36 cellular contexts compared by ENCODE assay signal in genomic region chr3:172394692-172395091, GRCh38. TPM values are rescaled to one million over a fixed set of nuclear protein-coding genes. Genes with fewer than 3 reads are reported as not detected.
"Had no signal": no experiment of that assay in that cellular context is flagged by ENCODE, and none has a peak within 500 bp of the region (broad histone marks: within the 10 kb centered on the region; RNA-seq: fewer than 3 reads in every experiment).

No MANE protein-coding gene starts in this region.

- H3K4me3 Mint-ChIP-seq: activated B cell treated with CpG ODN at 0.5 μM for 24 hours; activated CD8-positive, alpha-beta T cell treated with anti-CD3 and anti-CD28 coated beads for 36 hours; activated naive CD8-positive, alpha-beta T cell; activated T-cell treated with anti-CD3 and anti-CD28 coated beads, Interleukin-2, amount 50 U/mL, for 4 hours; activated T-helper 17 cell treated with anti-CD3 and anti-CD28 coated beads, Interleukin-2, amount 50 U/mL, for 72 hours; T-helper 17 cell; T-helper 2 cell treated with Interferon-gamma antibody and Interleukin-4, amounts not matched to agents 5 μg/mL and 100 μg/mL, for 36 hours had no signal

- H3K27ac Mint-ChIP-seq: activated B cell treated with CpG ODN at 0.5 μM for 24 hours; activated CD8-positive, alpha-beta T cell treated with anti-CD3 and anti-CD28 coated beads for 36 hours; activated naive CD8-positive, alpha-beta T cell; activated T-helper 17 cell treated with anti-CD3 and anti-CD28 coated beads, Interleukin-2, amount 50 U/mL, for 72 hours; T-helper 17 cell; T-helper 2 cell treated with Interferon-gamma antibody and Interleukin-4, amounts not matched to agents 5 μg/mL and 100 μg/mL, for 36 hours had no signal

- H3K9me3 ChIP-seq: body of pancreas, colonic mucosa, esophagus squamous epithelium, gastroesophageal sphincter, heart right ventricle had no signal

- H3K4me1 ChIP-seq: body of pancreas, colonic mucosa had no signal

- H3K4me3 ChIP-seq: body of pancreas, colonic mucosa, esophagus squamous epithelium, gastroesophageal sphincter, heart right ventricle had no signal

- H3K9me3 Mint-ChIP-seq: activated CD8-positive, alpha-beta T cell treated with anti-CD3 and anti-CD28 coated beads for 36 hours; activated T-cell treated with anti-CD3 and anti-CD28 coated beads, Interleukin-2, amount 50 U/mL, for 4 hours; activated T-helper 17 cell treated with anti-CD3 and anti-CD28 coated beads, Interleukin-2, amount 50 U/mL, for 72 hours; T-helper 2 cell treated with Interferon-gamma antibody and Interleukin-4, amounts not matched to agents 5 μg/mL and 100 μg/mL, for 36 hours had no signal

- H3K27me3 ChIP-seq: body of pancreas, colonic mucosa, esophagus squamous epithelium, gastroesophageal sphincter, heart right ventricle had no signal

- H3K27ac ChIP-seq: body of pancreas, colonic mucosa, epithelial cell of prostate, esophagus squamous epithelium, gastroesophageal sphincter, heart right ventricle, WERI-Rb-1 had no signal

- H3K4me1 Mint-ChIP-seq: activated B cell treated with CpG ODN at 0.5 μM for 24 hours; activated T-helper 17 cell treated with anti-CD3 and anti-CD28 coated beads, Interleukin-2, amount 50 U/mL, for 72 hours had no signal

- FAIRE-seq: endometrium, endothelial cell of umbilical vein had no signal

- H3K36me3 ChIP-seq: colonic mucosa, WERI-Rb-1 had no signal

- DNase-seq: activated B cell treated with CpG ODN at 0.5 μM for 24 hours; activated CD4-positive, alpha-beta T cell treated with anti-CD3 and anti-CD28 coated beads for 48 hours; activated CD4-positive, alpha-beta T cell treated with anti-CD3 and anti-CD28 coated beads, Interleukin-2, amount 50 U/mL, for 1 hour; activated CD4-positive, alpha-beta T cell treated with anti-CD3 and anti-CD28 coated beads, Interleukin-2, amount 50 U/mL, for 48 hours; activated CD8-positive, alpha-beta memory T cell treated with anti-CD3 and anti-CD28 coated beads for 24 hours; activated CD8-positive, alpha-beta T cell treated with anti-CD3 and anti-CD28 coated beads for 36 hours; activated effector memory CD4-positive, alpha-beta T cell treated with Interleukin-2 at 50 U/mL for 16 hours; activated gamma-delta T cell treated with Interleukin-2 at 50 U/mL for 16 hours; activated naive CD4-positive, alpha-beta T cell treated with anti-CD3 and anti-CD28 coated beads, Interleukin-2, amount 50 U/mL, for 16 hours; activated naive CD4-positive, alpha-beta T cell treated with Interleukin-2 at 50 U/mL for 16 hours; activated T-cell treated with anti-CD3 and anti-CD28 coated beads, Interleukin-2, amount 50 U/mL, for 4 hours; amygdala; aorta; body of pancreas; caudate nucleus; colonic mucosa; effector CD8-positive, alpha-beta T cell; esophagus squamous epithelium; foreskin melanocyte; heart right ventricle; T-helper 17 cell; T1000; WERI-Rb-1 had no signal

- ATAC-seq: activated CD4-positive, CD25-positive, alpha-beta regulatory T cell treated with anti-CD3 and anti-CD28 coated beads, Interleukin-2, amount 50 U/mL, for 24 hours; activated CD8-positive, alpha-beta T cell treated with anti-CD3 and anti-CD28 coated beads for 36 hours; activated T-cell treated with anti-CD3 and anti-CD28 coated beads, Interleukin-2, amount 50 U/mL, for 4 hours; activated T-helper 17 cell treated with anti-CD3 and anti-CD28 coated beads, Interleukin-2, amount 50 U/mL, for 72 hours; body of pancreas; gastroesophageal sphincter; heart right ventricle; T-helper 17 cell had no signal

- H3K27me3 Mint-ChIP-seq: activated B cell treated with CpG ODN at 0.5 μM for 24 hours; activated CD8-positive, alpha-beta T cell treated with anti-CD3 and anti-CD28 coated beads for 36 hours; activated naive CD8-positive, alpha-beta T cell; activated T-helper 17 cell treated with anti-CD3 and anti-CD28 coated beads, Interleukin-2, amount 50 U/mL, for 72 hours; T-helper 17 cell had no signal

RNA-seq across cellular contexts. Expression of gene GHSR, which starts 53.6 kb away (rescaled TPM):
- total RNA-seq: activated B cell treated with CpG ODN at 0.5 μM for 24 hours; activated CD8-positive, alpha-beta T cell treated with anti-CD3 and anti-CD28 coated beads for 36 hours; activated T-cell treated with anti-CD3 and anti-CD28 coated beads, Interleukin-2, amount 50 U/mL, for 4 hours; activated T-helper 17 cell treated with anti-CD3 and anti-CD28 coated beads, Interleukin-2, amount 50 U/mL, for 72 hours; aorta; colonic mucosa; dermis microvascular lymphatic vessel endothelial cell; endothelial cell of umbilical vein; esophagus squamous epithelium; fibroblast of lung; fibroblast of villous mesenchyme; gastroesophageal sphincter; glomerular endothelial cell; heart right ventricle; T-helper 17 cell had no signal
- polyA plus RNA-seq: aorta, endothelial cell of umbilical vein, esophagus, fibroblast of lung, heart right ventricle had no signal
